Comparison of ENCODE assay signal across 14 cellular contexts in genomic region chr4:102543030-102543505, GRCh38. TPM values are rescaled to one million over a fixed set of nuclear protein-coding genes. Genes with fewer than 3 reads are reported as not detected.
A peak's percentile ranks its signal among the peaks of the same experiment; 100 is the strongest.
DNase-seq lines count a peak whose midpoint lies in the region; ATAC-seq and TF ChIP-seq lines count a peak whose summit lies in the region.
"Had no signal": no experiment of that assay in that cellular context is flagged by ENCODE, and none has a peak within 500 bp of the region (broad histone marks: within the 10 kb centered on the region; RNA-seq: fewer than 3 reads in every experiment).

No MANE protein-coding gene starts in this region.

- H3K9me3 Mint-ChIP-seq in activated CD8-positive, alpha-beta memory T cell treated with anti-CD3 and anti-CD28 coated beads, Interleukin-2, amount 10 ng/mL, durations not matched to agents 7 days and 5 days (ENCODE audit: low read depth), result no peaks in the 10 kb centered on the region
- H3K9me3 Mint-ChIP-seq: WTC11 had no signal

- H3K9me3 ChIP-seq in MM.1S (replicated peaks; ENCODE audit: insufficient read depth, low read length) (no peaks in the 10 kb centered on the region), PC-3 (ENCODE audit: low read length) (no peaks in the 10 kb centered on the region)
- H3K9me3 ChIP-seq: adrenal gland had no signal

- H3K4me2 ChIP-seq in MM.1S (ENCODE audit: low read depth, low read length) (peak overlapping the region; percentile 85), PC-3 (ENCODE audit: low read length) (no peak overlapping the region)

- H4K20me1 ChIP-seq in MM.1S (ENCODE audit: insufficient read depth, low read length) (no peaks in the 10 kb centered on the region), PC-3 (ENCODE audit: low read length) (no peaks in the 10 kb centered on the region)

- no peak overlapping the region for H3K4me3 Mint-ChIP-seq in activated CD8-positive, alpha-beta memory T cell treated with anti-CD3 and anti-CD28 coated beads, Interleukin-2, amount 10 ng/mL, durations not matched to agents 7 days and 5 days
- H3K4me3 Mint-ChIP-seq: WTC11 had no signal

- H3K9ac ChIP-seq in MM.1S (ENCODE audit: low read length) (peak overlapping the region; percentile 45; the same call in 1 of the 2 replicates), PC-3 (ENCODE audit: low read length) (no peak overlapping the region)

- no peaks in the 10 kb centered on the region for H3K9me2 ChIP-seq in MM.1S (replicated peaks; ENCODE audit: insufficient read depth, low read length)
- H3K9me2 ChIP-seq in PC-3 (replicated peaks; ENCODE audit: low read length), result no peaks in the 10 kb centered on the region

- H3K4me1 ChIP-seq in MM.1S (ENCODE audit: low read length) (peaks cover 53% of the 10 kb centered on the region), PC-3 (ENCODE audit: insufficient read depth, low read length) (no peaks in the 10 kb centered on the region)
- H3K4me1 ChIP-seq: adrenal gland had no signal

- peak overlapping the region; percentile 73; the same call in 1 of the 2 replicates for H3K27ac ChIP-seq in MM.1S (ENCODE audit: low read length)
- no peak overlapping the region for H3K27ac ChIP-seq in PC-3 (ENCODE audit: low read length)
- H3K27ac ChIP-seq: adrenal gland had no signal

- no TSS peak for BruUV-seq in PC-3 (replicated peaks; lab: Mats Ljungman, UMichigan)

- H3F3A ChIP-seq in MM.1S (ENCODE audit: insufficient read depth, low read length), result peaks cover 20% of the 10 kb centered on the region
- H3F3A ChIP-seq in PC-3 (ENCODE audit: low read length, unreplicated experiment), result no peaks in the 10 kb centered on the region

- peaks cover 60% of the 10 kb centered on the region for H3K79me2 ChIP-seq in MM.1S (ENCODE audit: low read length)
- no peaks in the 10 kb centered on the region for H3K79me2 ChIP-seq in PC-3 (ENCODE audit: low read length)

- no peaks in the 10 kb centered on the region for H3K36me3 ChIP-seq in MM.1S (replicated peaks; ENCODE audit: insufficient read depth, low read length)
- no peaks in the 10 kb centered on the region; the same call in 1 of the 2 replicates for H3K36me3 ChIP-seq in PC-3 (ENCODE audit: low read depth, low read length)

- CTCF ChIA-PET in GM10248 (lab: Yijun Ruan, JAX) (interaction anchor here (1.0 to 6.8 kb wide), 9 partner anchors 7 to 548 kb away, joined by 4 to 40 read pairs (median 5); no protein-coding TSS in a partner anchor), PC-3 (lab: Charles Lee) (no interaction called here)
- CTCF ChIA-PET in activated CD8-positive, alpha-beta memory T cell treated with anti-CD3 and anti-CD28 coated beads, Interleukin-2, amount 10 ng/mL, durations not matched to agents 7 days and 5 days (lab: Charles Lee), result interaction anchor here (0.6 to 0.7 kb wide), 2 partner anchors 37 to 112 kb away, joined by 3 read pairs; no protein-coding TSS in a partner anchor

- H3K4me3 ChIP-seq in MM.1S (ENCODE audit: low read length), result peak overlapping the region; percentile 44
- no peak overlapping the region for H3K4me3 ChIP-seq in PC-3 (ENCODE audit: low read length)
- H3K4me3 ChIP-seq: adrenal gland had no signal

- H3K36me3 Mint-ChIP-seq in activated CD8-positive, alpha-beta memory T cell treated with anti-CD3 and anti-CD28 coated beads, Interleukin-2, amount 10 ng/mL, durations not matched to agents 7 days and 5 days, result peaks cover 47% of the 10 kb centered on the region
- H3K36me3 Mint-ChIP-seq: WTC11 had no signal

- H3K27me3 Mint-ChIP-seq in activated CD8-positive, alpha-beta memory T cell treated with anti-CD3 and anti-CD28 coated beads, Interleukin-2, amount 10 ng/mL, durations not matched to agents 7 days and 5 days, result no peaks in the 10 kb centered on the region
- H3K27me3 Mint-ChIP-seq: progenitor cell of endocrine pancreas had no signal

- H3K4me1 Mint-ChIP-seq in activated CD8-positive, alpha-beta memory T cell treated with anti-CD3 and anti-CD28 coated beads, Interleukin-2, amount 10 ng/mL, durations not matched to agents 7 days and 5 days, result peaks cover 34% of the 10 kb centered on the region
- H3K4me1 Mint-ChIP-seq: WTC11 had no signal

- intact Hi-C loops in PC-3 (cut with micrococcal nuclease), result loop anchor here (5.0 kb wide), 1 partner anchor 41 kb away; the partner anchor contains the start of gene NFKB1

- peak; percentile 80 for ATAC-seq in GM19372 (IDR thresholded peaks at IDR 0.05; ENCODE audit: low read depth, unreplicated experiment)
- ATAC-seq in HG02884 (IDR thresholded peaks at IDR 0.05; ENCODE audit: unreplicated experiment), result peak; percentile 50
- no peak for ATAC-seq in PC-3
- no peak for ATAC-seq in activated CD8-positive, alpha-beta memory T cell treated with anti-CD3 and anti-CD28 coated beads, Interleukin-2, amount 10 ng/mL, durations not matched to agents 7 days and 5 days
- ATAC-seq: WTC11 had no signal

- DNase-seq in GM10248 (ENCODE audit: extremely low spot score) (peak; percentile 22), MM.1S (peak; percentile 46), NCI-H446 (lab: John Stamatoyannopoulos, UW) (no peak), PC-3 (no peak), activated T-cell treated with anti-CD3 and anti-CD28 coated beads for 4 hours (no peak)
- DNase-seq in activated CD8-positive, alpha-beta memory T cell treated with anti-CD3 and anti-CD28 coated beads, Interleukin-2, amount 10 ng/mL, durations not matched to agents 7 days and 5 days, result no peak
- DNase-seq: adrenal gland, AML-193, Kasumi-1, kidney had no signal

- TF ChIP-seq CTCF in GM10248 (IDR thresholded peaks at IDR 0.05; ENCODE audit: control extremely low read depth, extremely low read depth, low read depth, missing control alignments) (no peak), MM.1S (IDR thresholded peaks at IDR 0.05; ENCODE audit: low read length) (no peak), PC-3 (conservative IDR thresholded peaks at IDR 0.05; ENCODE audit: low read depth, low read length) (no peak)

- POLR2A ChIA-PET in GM10248 (lab: Yijun Ruan, JAX) (no interaction called here), PC-3 (lab: Charles Lee; ENCODE audit: unreplicated experiment) (no interaction called here)

- no peak overlapping the region for H2AFZ ChIP-seq in MM.1S (ENCODE audit: low read length)
- no peak overlapping the region for H2AFZ ChIP-seq in PC-3 (ENCODE audit: low read length)

- H3K27me3 ChIP-seq in MM.1S (replicated peaks; ENCODE audit: insufficient read depth, low read length) (no peaks in the 10 kb centered on the region), PC-3 (ENCODE audit: low read length) (no peaks in the 10 kb centered on the region)
- H3K27me3 ChIP-seq: adrenal gland had no signal

- no peak overlapping the region for H3K27ac Mint-ChIP-seq in activated CD8-positive, alpha-beta memory T cell treated with anti-CD3 and anti-CD28 coated beads, Interleukin-2, amount 10 ng/mL, durations not matched to agents 7 days and 5 days
- H3K27ac Mint-ChIP-seq: progenitor cell of endocrine pancreas, WTC11 had no signal

RNA-seq across cellular contexts. Expression of gene NFKB1, which starts 41.9 kb away (rescaled TPM):
- total RNA-seq in PC-3 (2014; rRNA removed), result 22.2 and 22.4 TPM in 2 replicates
- 100 to 1,000 TPM in 1 of 2 experiments, 10 to 100 TPM in 1; 92.3 to 110 TPM for total RNA-seq in activated CD8-positive, alpha-beta memory T cell treated with anti-CD3 and anti-CD28 coated beads, Interleukin-2, amount 10 ng/mL, durations not matched to agents 7 days and 5 days

Comparison
In these comparisons a context has a peak if more than half of its experiments do, and no peak if none do; other contexts are left out.
1. DNase-seq: peak in GM10248 (single experiment) and MM.1S (single experiment); none in NCI-H446 (0 of 2), PC-3 (single experiment), activated CD8-positive, alpha-beta memory T cell treated with anti-CD3 and anti-CD28 coated beads, Interleukin-2, amount 10 ng/mL, durations not matched to agents 7 days and 5 days (single experiment) and activated T-cell treated with anti-CD3 and anti-CD28 coated beads for 4 hours (single experiment).
2. ATAC-seq: peak in GM19372 (single experiment) and HG02884 (single experiment); none in PC-3 (single experiment) and activated CD8-positive, alpha-beta memory T cell treated with anti-CD3 and anti-CD28 coated beads, Interleukin-2, amount 10 ng/mL, durations not matched to agents 7 days and 5 days (single experiment).